In genomic region chrX:140151316-140151715, GRCh38 we compare ENCODE assay signal across 19 cellular contexts.
DNase-seq lines count a peak whose midpoint lies in the region; ATAC-seq and TF ChIP-seq lines count a peak whose summit lies in the region.
"Had no signal": no experiment of that assay in that cellular context is flagged by ENCODE, and none has a peak within 500 bp of the region (broad histone marks: within the 10 kb centered on the region; RNA-seq: fewer than 3 reads in every experiment).

No MANE protein-coding gene starts in this region.

- H3K36me3 Mint-ChIP-seq in activated T-cell treated with anti-CD3 and anti-CD28 coated beads, Interleukin-2, amount 50 U/mL, for 24 hours (ENCODE audit: low read depth) = no peaks in the 10 kb centered on the region
- H3K36me3 Mint-ChIP-seq: CD4-positive, CD25-positive, alpha-beta regulatory T cell; CD8-positive, alpha-beta memory T cell had no signal

- CTCF ChIA-PET in mammary epithelial cell (lab: Charles Lee; ENCODE audit: low non-redundant PET) (no interaction called here), PC-9 (lab: Charles Lee) (no interaction called here)

- no peaks in the 10 kb centered on the region for H3K4me1 Mint-ChIP-seq in activated T-cell treated with anti-CD3 and anti-CD28 coated beads, Interleukin-2, amount 50 U/mL, for 24 hours (ENCODE audit: low read depth)
- H3K4me1 Mint-ChIP-seq: CD4-positive, CD25-positive, alpha-beta regulatory T cell; CD8-positive, alpha-beta memory T cell had no signal

- POLR2A ChIA-PET in PC-9 (lab: Charles Lee; ENCODE audit: unreplicated experiment) = no interaction called here

- no peak overlapping the region for H3K4me3 ChIP-seq in MG63
- no peak overlapping the region for H3K4me3 ChIP-seq in mammary epithelial cell (replicated peaks in 1 of 3; ENCODE audit: insufficient read depth in 1 of 3, low read depth in 2 of 3, low read length in 3 of 3)
- no peak overlapping the region for H3K4me3 ChIP-seq in PC-9

- in situ Hi-C loops in mammary epithelial cell (cut with MboI; ENCODE audit: low sequenced_read_pairs in 2 of 2) = no loop called here

- H3K4me3 Mint-ChIP-seq in activated T-cell treated with anti-CD3 and anti-CD28 coated beads, Interleukin-2, amount 50 U/mL, for 24 hours = no peak overlapping the region
- H3K4me3 Mint-ChIP-seq: CD4-positive, CD25-positive, alpha-beta regulatory T cell; CD8-positive, alpha-beta memory T cell; H9 had no signal

- peaks cover 16% of the 10 kb centered on the region for H3K27me3 Mint-ChIP-seq in activated T-cell treated with anti-CD3 and anti-CD28 coated beads, Interleukin-2, amount 50 U/mL, for 24 hours
- H3K27me3 Mint-ChIP-seq: CD4-positive, CD25-positive, alpha-beta regulatory T cell; CD8-positive, alpha-beta memory T cell had no signal

- H3K79me2 ChIP-seq in mammary epithelial cell (ENCODE audit: insufficient read depth, low read length) (no peaks in the 10 kb centered on the region), PC-9 (ENCODE audit: low read depth) (no peaks in the 10 kb centered on the region)

- H4K20me1 ChIP-seq in mammary epithelial cell (ENCODE audit: insufficient read depth, low read length) (no peaks in the 10 kb centered on the region), PC-9 (ENCODE audit: insufficient read depth) (no peaks in the 10 kb centered on the region)

- no peak overlapping the region for H2AFZ ChIP-seq in mammary epithelial cell (ENCODE audit: low read depth, low read length)
- no peak overlapping the region for H2AFZ ChIP-seq in PC-9

- no peak overlapping the region for H3K9ac ChIP-seq in mammary epithelial cell (ENCODE audit: insufficient read depth, low read length)

- no peaks in the 10 kb centered on the region for H3K9me3 ChIP-seq in MG63
- H3K9me3 ChIP-seq in mammary epithelial cell (replicated peaks; ENCODE audit: insufficient read depth, low read length) = peaks cover 7% of the 10 kb centered on the region
- H3K9me3 ChIP-seq in PC-9 (ENCODE audit: insufficient read depth, low read depth) = no peaks in the 10 kb centered on the region
- H3K9me3 ChIP-seq: BE2C had no signal

- H3K4me2 ChIP-seq in mammary epithelial cell (ENCODE audit: insufficient read depth, low read depth, low read length) = no peak overlapping the region
- no peak overlapping the region for H3K4me2 ChIP-seq in PC-9

- no peak for TF ChIP-seq CTCF in mammary epithelial cell (conservative IDR thresholded peaks at IDR 0.05 in 1 of 2, IDR thresholded peaks at IDR 0.05 in 1 of 2; ENCODE audit: extremely low read depth in 1 of 2, insufficient read depth in 1 of 2, low read depth in 1 of 2, low read length in 2 of 2)
- no peak for TF ChIP-seq CTCF in foreskin keratinocyte (conservative IDR thresholded peaks at IDR 0.05)
- TF ChIP-seq CTCF in PC-9 (conservative IDR thresholded peaks at IDR 0.05) = no peak

- H3K27ac ChIP-seq in mammary epithelial cell (ENCODE audit: insufficient read depth, low read depth, low read length) = no peak overlapping the region
- no peak overlapping the region for H3K27ac ChIP-seq in foreskin keratinocyte
- H3K27ac ChIP-seq in PC-9 = no peak overlapping the region

- H3K9me2 ChIP-seq in PC-9 (ENCODE audit: insufficient read depth) = no peaks in the 10 kb centered on the region

- H3F3A ChIP-seq in PC-9 (ENCODE audit: insufficient read depth, low read depth) = no peaks in the 10 kb centered on the region

- intact Hi-C loops in mammary epithelial cell (cut with micrococcal nuclease) = no loop called here
- intact Hi-C loops in PC-9 (cut with micrococcal nuclease; ENCODE audit: unreplicated experiment) = no loop called here

- H3K36me3 ChIP-seq in MG63 = no peaks in the 10 kb centered on the region
- no peaks in the 10 kb centered on the region for H3K36me3 ChIP-seq in mammary epithelial cell (ENCODE audit: insufficient read depth, low read length)
- H3K36me3 ChIP-seq in PC-9 (ENCODE audit: low read depth) = no peaks in the 10 kb centered on the region
- H3K36me3 ChIP-seq: BE2C had no signal

- no peak overlapping the region for H3K27ac Mint-ChIP-seq in activated T-cell treated with anti-CD3 and anti-CD28 coated beads, Interleukin-2, amount 50 U/mL, for 24 hours
- H3K27ac Mint-ChIP-seq: CD4-positive, CD25-positive, alpha-beta regulatory T cell; CD8-positive, alpha-beta memory T cell; H9 had no signal

- H3K9me3 Mint-ChIP-seq in activated T-cell treated with anti-CD3 and anti-CD28 coated beads, Interleukin-2, amount 50 U/mL, for 24 hours = no peaks in the 10 kb centered on the region

- 56% methylated on average over 1 of the region's 4 CpGs for WGBS in mammary epithelial cell (ENCODE audit: low coverage, missing lambda C conversion rate)

- H3K4me1 ChIP-seq in mammary epithelial cell (ENCODE audit: insufficient read depth, low read length) = no peaks in the 10 kb centered on the region
- H3K4me1 ChIP-seq in foreskin keratinocyte = no peaks in the 10 kb centered on the region
- H3K4me1 ChIP-seq in PC-9 (replicated peaks; ENCODE audit: insufficient read depth) = no peaks in the 10 kb centered on the region
- H3K4me1 ChIP-seq: BE2C had no signal

- dilution Hi-C loops in mammary epithelial cell (cut with HindIII; ENCODE audit: low sequenced_read_pairs) = no loop called here

- H3K27me3 ChIP-seq in MG63 = no peaks in the 10 kb centered on the region
- H3K27me3 ChIP-seq in mammary epithelial cell (ENCODE audit: insufficient read depth, low read length) = no peaks in the 10 kb centered on the region
- H3K27me3 ChIP-seq in foreskin keratinocyte = no peaks in the 10 kb centered on the region
- no peaks in the 10 kb centered on the region; the same call in 1 of the 2 replicates for H3K27me3 ChIP-seq in PC-9 (ENCODE audit: insufficient read depth, low read depth)
- H3K27me3 ChIP-seq: BE2C had no signal

- DNase-seq in MG63 (peak; percentile 31), RPMI7951 (ENCODE audit: low read depth) (peak; percentile 20), mammary epithelial cell (peak; percentile 61), foreskin keratinocyte (peak; percentile 22 to 61), GF-D8 (lab: John Stamatoyannopoulos, UW) (no peak), PC-9 (no peak)
- DNase-seq in activated T-cell treated with anti-CD3 and anti-CD28 coated beads, Interleukin-2, amount 50 U/mL, for 24 hours = no peak
- DNase-seq: ACHN; BE2C; C1 segment of cervical spinal cord; CD4-positive, CD25-positive, alpha-beta regulatory T cell; CD8-positive, alpha-beta memory T cell; COR-L47; DMS 273 treated with DMSO at 0.1 percent for 48 hours; DMS53; DND-41; EL; H9; IMR-90 had no signal

- ATAC-seq in foreskin keratinocyte = peak; percentile 65

- BruUV-seq in mammary epithelial cell (replicated peaks; lab: Mats Ljungman, UMichigan) = no TSS peak
- BruUV-seq in PC-9 (replicated peaks; lab: Mats Ljungman, UMichigan) = no TSS peak

Comparison
In these comparisons a context has a peak if more than half of its experiments do, and no peak if none do; other contexts are left out.
1. DNase-seq: peak in MG63 (single experiment), RPMI7951 (single experiment), mammary epithelial cell (single experiment) and foreskin keratinocyte (2 of 2); none in GF-D8 (single experiment), PC-9 (0 of 2) and activated T-cell treated with anti-CD3 and anti-CD28 coated beads, Interleukin-2, amount 50 U/mL, for 24 hours (single experiment).